Comparison of ENCODE assay signal across 9 cellular contexts in the genomic region with DNA sequence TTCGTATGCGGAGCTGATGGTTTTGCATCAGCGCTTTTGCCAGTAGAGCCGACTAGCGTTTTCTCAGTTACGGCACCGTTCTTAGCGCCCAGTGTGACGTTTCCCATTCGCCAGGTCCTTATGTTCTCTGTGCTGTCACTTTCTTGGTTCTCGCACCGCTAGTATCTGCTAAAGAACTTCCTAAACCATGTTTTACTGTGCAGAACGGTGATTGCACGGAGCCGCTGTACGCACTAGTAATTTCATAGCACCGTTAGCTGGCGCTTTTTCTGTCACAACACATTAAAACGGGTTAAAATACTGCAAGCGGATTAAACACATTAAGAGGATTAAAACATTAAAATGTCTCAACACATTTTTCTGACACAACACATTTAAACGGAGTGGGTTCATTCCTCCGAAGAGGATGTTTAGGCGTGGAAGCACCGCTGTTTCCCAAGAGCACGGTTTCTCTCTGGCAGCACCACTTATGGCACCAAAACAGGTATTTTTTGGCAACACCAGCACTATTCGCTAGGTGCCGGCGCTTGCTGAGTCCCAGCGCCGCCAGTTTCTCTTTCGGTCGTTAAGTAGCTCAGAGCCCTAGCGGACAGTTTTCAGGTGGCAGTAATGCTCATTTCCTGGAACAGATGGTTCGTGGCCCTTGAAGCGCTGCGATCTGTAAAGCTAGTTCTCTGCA.
DNase-seq lines count a peak whose midpoint lies in the region; ATAC-seq and FAIRE-seq lines count a peak whose summit lies in the region.
"Had no signal": no experiment of that assay in that cellular context is flagged by ENCODE, and none has a peak within 500 bp of the region (broad histone marks: within the 10 kb centered on the region; RNA-seq: fewer than 3 reads in every experiment).

No MANE protein-coding gene starts in this region.

- H3K27me3 ChIP-seq in rectal smooth muscle tissue (ENCODE audit: control insufficient read depth, insufficient read depth, low read length): peaks cover 2% of the 10 kb centered on the region

- no peaks in the 10 kb centered on the region for H3K4me1 ChIP-seq in rectal smooth muscle tissue (ENCODE audit: control insufficient read depth, insufficient read depth, low read length)

- H3K9me3 ChIP-seq in KOPT-K1 (ENCODE audit: insufficient read depth, low read length, poor library complexity, severe bottlenecking): no peaks in the 10 kb centered on the region

- DNase-seq in ELF-1 (ENCODE audit: low read depth, low spot score) (peak; percentile 76), RCC 7860 (ENCODE audit: low spot score) (peak; percentile 88), germinal center (ENCODE audit: low spot score) (peak; percentile 74), cerebellar nuclear complex (lab: John Stamatoyannopoulos, UW) (no peak)
- DNase-seq in activated T-helper 9 cell treated with anti-CD3 and anti-CD28 coated beads, Interleukin-2, amount 50 U/mL, for 16 hours (ENCODE audit: low read depth): peak; percentile 78

- H3K27ac ChIP-seq in KOPT-K1 (ENCODE audit: low read depth, low read length, poor library complexity, severe bottlenecking) (peak overlapping the region; percentile 95), rectal smooth muscle tissue (ENCODE audit: low read depth, low read length) (no peak overlapping the region)

- FAIRE-seq in RCC 7860 (lab: Jason Lieb, UNC): peak; percentile 82
- FAIRE-seq: islet of Langerhans had no signal

- no peaks in the 10 kb centered on the region for H3K36me3 ChIP-seq in KOPT-K1 (ENCODE audit: insufficient read depth, low read length)
- H3K36me3 ChIP-seq in rectal smooth muscle tissue (ENCODE audit: control insufficient read depth, insufficient read depth, low read length): no peaks in the 10 kb centered on the region

- H3K9ac ChIP-seq in rectal smooth muscle tissue (ENCODE audit: low read length): peak overlapping the region; percentile 16

- peak overlapping the region; percentile 60 for H3K4me3 ChIP-seq in rectal smooth muscle tissue (ENCODE audit: low read length)

- ATAC-seq in GM21786 (IDR thresholded peaks at IDR 0.05; ENCODE audit: unreplicated experiment): peak; percentile 68

Comparison
In these comparisons a context has a peak if more than half of its experiments do, and no peak if none do; other contexts are left out.
1. DNase-seq: peak in ELF-1 (single experiment), RCC 7860 (single experiment), activated T-helper 9 cell treated with anti-CD3 and anti-CD28 coated beads, Interleukin-2, amount 50 U/mL, for 16 hours (single experiment) and germinal center (single experiment); none in cerebellar nuclear complex (0 of 2).